In genomic region chr10:78313636-78314035, GRCh38 we compare ENCODE assay signal across 18 cellular contexts.
A peak's percentile ranks its signal among the peaks of the same experiment; 100 is the strongest.
DNase-seq lines count a peak whose midpoint lies in the region; ATAC-seq and TF ChIP-seq lines count a peak whose summit lies in the region.
"Had no signal": no experiment of that assay in that cellular context is flagged by ENCODE, and none has a peak within 500 bp of the region (broad histone marks: within the 10 kb centered on the region; RNA-seq: fewer than 3 reads in every experiment).

No MANE protein-coding gene starts in this region.

- ATAC-seq in T-helper 17 cell (no peak), GM21528 (IDR thresholded peaks at IDR 0.05; ENCODE audit: low FRiP score, unreplicated experiment) (no peak)
- ATAC-seq: HepG2, PC-3 had no signal

- H3K36me3 ChIP-seq in muscle layer of duodenum (ENCODE audit: control insufficient read depth in 1 of 2, insufficient read depth in 2 of 2, low read length in 2 of 2) (no peaks in the 10 kb centered on the region), sigmoid colon (no peaks in the 10 kb centered on the region)

- intact Hi-C loops in sigmoid colon (cut with DNase I): loop anchor here (5.0 kb wide), 2 partner anchors 159 to 199 kb away; no protein-coding TSS in a partner anchor

- DNase-seq in T-helper 17 cell (no peak), coronary artery (ENCODE audit: low spot score) (peak; percentile 19), sigmoid colon (no peak), dermis blood vessel endothelial cell (no peak)
- DNase-seq in activated T-cell treated with anti-CD3 and anti-CD28 coated beads, Interleukin-2, amount 50 U/mL, for 48 hours: no peak
- DNase-seq: C1 segment of cervical spinal cord, GF-D8, HFFc6, KG1, NCI-H1436 treated with DMSO at 0.1 percent for 48 hours, NCI-H2029 treated with DMSO at 0.1 percent for 48 hours, NCI-H510A, NCI-H82, PC-3 had no signal

- H3K4me1 ChIP-seq in muscle layer of duodenum (ENCODE audit: control insufficient read depth in 1 of 2, insufficient read depth in 2 of 2, low read length in 2 of 2): peaks cover 9% of the 10 kb centered on the region in 2 donors
- peaks cover 0 to 81% (median 61%) of the 10 kb centered on the region in 4 donors for H3K4me1 ChIP-seq in sigmoid colon

- H3K27ac ChIP-seq in coronary artery: no peak overlapping the region
- H3K27ac ChIP-seq in muscle layer of duodenum (ENCODE audit: low read length): peak overlapping the region; percentile 68
- peak overlapping the region in 3 of 4 donors; percentile 87 to 93 (median 90) for H3K27ac ChIP-seq in sigmoid colon
- H3K27ac ChIP-seq: RWPE1 had no signal

- H3K4me3 ChIP-seq in coronary artery: no peak overlapping the region
- H3K4me3 ChIP-seq in muscle layer of duodenum (ENCODE audit: low read depth in 1 of 2, low read length in 2 of 2): no peak overlapping the region
- H3K4me3 ChIP-seq in sigmoid colon: no peak overlapping the region

- H3K27me3 Mint-ChIP-seq in T-helper 17 cell: no peaks in the 10 kb centered on the region

- no peak for TF ChIP-seq EP300 in sigmoid colon (IDR thresholded peaks at IDR 0.05)

- H3K36me3 Mint-ChIP-seq in T-helper 17 cell (ENCODE audit: low read depth): no peaks in the 10 kb centered on the region

- peak overlapping the region; percentile 4 for H3K27ac Mint-ChIP-seq in T-helper 17 cell
- H3K27ac Mint-ChIP-seq: HFFc6 had no signal

- TF ChIP-seq CTCF in coronary artery (IDR thresholded peaks at IDR 0.05) (no peak), sigmoid colon (IDR thresholded peaks at IDR 0.05) (no peak)

- no peak overlapping the region for H3K4me3 Mint-ChIP-seq in T-helper 17 cell
- H3K4me3 Mint-ChIP-seq: HFFc6 had no signal

- H3K4me1 Mint-ChIP-seq in T-helper 17 cell: peaks cover 5% of the 10 kb centered on the region

- WGBS in sigmoid colon, 2 donors: 97 to 98% methylated on average over 3 of the region's 3 CpGs

- TF ChIP-seq POLR2A in sigmoid colon (IDR thresholded peaks at IDR 0.05): no peak

- no peaks in the 10 kb centered on the region for H3K27me3 ChIP-seq in muscle layer of duodenum (ENCODE audit: low read depth, low read length)
- H3K27me3 ChIP-seq in sigmoid colon: no peaks in the 10 kb centered on the region

- H3K9me3 ChIP-seq in T-helper 17 cell (ENCODE audit: control insufficient read depth, low read length, poor library complexity, severe bottlenecking) (no peaks in the 10 kb centered on the region), muscle layer of duodenum (ENCODE audit: control insufficient read depth in 1 of 2, low read length in 2 of 2) (no peaks in the 10 kb centered on the region), sigmoid colon (no peaks in the 10 kb centered on the region)

Comparison
In these comparisons a context has a peak if more than half of its experiments do, and no peak if none do; other contexts are left out.
1. H3K27ac ChIP-seq: peak in muscle layer of duodenum (single experiment) and sigmoid colon (3 of 4); none in coronary artery (0 of 2).